1 cellular context compared by ENCODE assay signal in genomic region chr2:160324917-160325316, GRCh38.
TF ChIP-seq lines count a peak whose summit lies in the region.

No MANE protein-coding gene starts in this region.

TF ChIP-seq in H1, 55 proteins besides CTCF, POLR2A, EP300 and RAD21 (continued from another document):
- TF ChIP-seq MAX (IDR thresholded peaks at IDR 0.05), result no peak
- TF ChIP-seq TBP (IDR thresholded peaks at IDR 0.05; ENCODE audit: low read depth, low read length), result no peak
- TF ChIP-seq TEAD4 (IDR thresholded peaks at IDR 0.05; ENCODE audit: low read depth, low read length), result no peak
